In genomic region chr20:19668406-19668805, GRCh38 we compare ENCODE assay signal across 21 cellular contexts.
"Had no signal": no experiment of that assay in that cellular context is flagged by ENCODE, and none has a peak within 500 bp of the region (broad histone marks: within the 10 kb centered on the region; RNA-seq: fewer than 3 reads in every experiment).

No MANE protein-coding gene starts in this region.

- ATAC-seq: activated CD8-positive, alpha-beta T cell treated with anti-CD3 and anti-CD28 coated beads, Interleukin-2, amount 10 ng/mL, durations not matched to agents 7 days and 5 days; activated naive CD8-positive, alpha-beta T cell treated with anti-CD3 and anti-CD28 coated beads, Interleukin-2, amount 50 U/mL, for 24 hours; naive thymus-derived CD4-positive, alpha-beta T cell had no signal

- H3K4me3 ChIP-seq: coronary artery, lung, sigmoid colon, smooth muscle cell, thoracic aorta, upper lobe of left lung had no signal

- H3K9me3 ChIP-seq: sigmoid colon, thoracic aorta, upper lobe of left lung had no signal

- DNase-seq: activated CD4-positive, alpha-beta T cell treated with anti-CD3 and anti-CD28 coated beads for 1 hour; activated CD4-positive, alpha-beta T cell treated with anti-CD3 and anti-CD28 coated beads, Interleukin-2, amount 50 U/mL, for 1 hour; activated CD8-positive, alpha-beta T cell treated with anti-CD3 and anti-CD28 coated beads, Interleukin-2, amount 10 ng/mL, durations not matched to agents 7 days and 5 days; activated gamma-delta T cell; activated naive CD4-positive, alpha-beta T cell treated with anti-CD3 and anti-CD28 coated beads, Interleukin-2, amount 50 U/mL, for 16 hours; activated naive CD8-positive, alpha-beta T cell treated with anti-CD3 and anti-CD28 coated beads, Interleukin-2, amount 50 U/mL, for 24 hours; cerebellar nuclear complex; erythroblast; foreskin fibroblast; kidney; naive thymus-derived CD4-positive, alpha-beta T cell; posterior cingulate gyrus; sigmoid colon; stimulated activated CD4-positive, alpha-beta T cell treated with anti-CD3 and anti-CD28 coated beads, Interleukin-15, amount 100 ng/mL, for 24 hours; stimulated activated CD8-positive, alpha-beta memory T cell treated with anti-CD3 and anti-CD28 coated beads, Interleukin-4, amount 100 ng/mL, for 48 hours; stimulated activated naive CD4-positive, alpha-beta T cell; upper lobe of left lung had no signal

- H3K36me3 ChIP-seq: sigmoid colon, thoracic aorta, upper lobe of left lung had no signal

- H3K4me1 ChIP-seq: sigmoid colon, upper lobe of left lung had no signal

- H3K27ac ChIP-seq: coronary artery, sigmoid colon, thoracic aorta, upper lobe of left lung had no signal

- H3K27me3 ChIP-seq: sigmoid colon, upper lobe of left lung had no signal
